8 cellular contexts compared by ENCODE assay signal in the genomic region with DNA sequence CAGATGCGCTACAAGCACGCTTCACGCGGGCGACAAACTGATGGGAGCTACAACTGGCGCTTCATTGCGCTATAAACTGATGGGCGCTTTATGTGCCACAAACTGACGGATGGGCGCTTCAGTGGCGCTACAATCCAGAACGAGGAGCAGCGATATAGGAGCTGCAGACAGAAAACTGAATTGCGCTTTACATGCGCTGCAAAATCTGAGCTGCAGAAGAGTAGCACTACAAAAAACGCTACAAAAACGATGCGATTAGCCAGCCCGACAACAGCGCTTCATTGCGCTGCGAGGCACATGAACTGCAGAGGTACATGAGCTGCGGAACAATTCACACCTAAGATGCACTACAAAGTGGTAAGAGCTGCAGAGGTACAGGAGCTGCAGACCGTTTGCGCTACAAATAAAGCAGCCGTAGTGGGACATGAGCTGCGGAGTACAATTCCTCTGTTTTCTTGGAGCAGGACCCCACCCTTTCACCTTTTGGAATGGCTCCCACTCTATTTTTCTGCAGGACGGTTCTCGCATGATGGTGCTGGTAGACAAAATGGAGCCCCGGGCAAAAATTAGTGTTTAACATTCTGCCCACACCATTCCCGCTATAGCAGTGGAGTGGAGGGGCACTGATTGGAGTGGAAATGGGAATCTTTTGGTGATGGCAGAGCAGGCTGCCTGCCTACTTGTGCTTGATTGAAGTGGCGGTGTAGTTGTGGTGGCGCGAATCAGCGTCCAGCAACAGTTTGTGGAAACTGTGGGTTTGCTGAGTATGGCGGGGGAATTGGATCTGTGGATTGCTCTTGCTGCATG. TPM values are rescaled to one million over a fixed set of nuclear protein-coding genes. Genes with fewer than 3 reads are reported as not detected.
DNase-seq lines count a peak whose midpoint lies in the region; ATAC-seq and TF ChIP-seq lines count a peak whose summit lies in the region.

No MANE protein-coding gene starts in this region.

- H3K27me3 ChIP-seq in cardiac muscle cell: peaks cover 12% of the 10 kb centered on the region
- H3K27me3 ChIP-seq in Panc1 (ENCODE audit: control insufficient read depth, insufficient read depth, low read length): no peaks in the 10 kb centered on the region
- no peaks in the 10 kb centered on the region for H3K27me3 ChIP-seq in brain microvascular endothelial cell (replicated peaks)

- CTCF ChIA-PET in Panc1 (lab: Charles Lee): no interaction called here

- DNase-seq in cardiac muscle cell (ENCODE audit: low read depth in 1 of 2, low spot score in 1 of 2): peak; percentile 33 to 47
- no peak for DNase-seq in left cardiac atrium
- DNase-seq in Panc1 (ENCODE audit: low read depth, low spot score): no peak
- peak; percentile 38 for DNase-seq in brain microvascular endothelial cell
- peak; percentile 61 for DNase-seq in left kidney (ENCODE audit: low read depth, low spot score)
- DNase-seq in stimulated activated naive CD4-positive, alpha-beta T cell (lab: John Stamatoyannopoulos, UW): peak in 4 of 6 experiments; percentile 13 to 67 (median 39)
- no peak for DNase-seq in T-helper 9 cell

- no TSS peak for BruUV-seq in Panc1 (replicated peaks; lab: Mats Ljungman, UMichigan)

- intact Hi-C loops in left cardiac atrium (cut with DNase I) (loop anchor here (10.0 kb wide), 1 partner anchor 202 kb away; no protein-coding TSS in a partner anchor), Panc1 (cut with micrococcal nuclease; ENCODE audit: unreplicated experiment) (loop anchor here (5.0 kb wide), 1 partner anchor 210 kb away; no protein-coding TSS in a partner anchor)

- POLR2A ChIA-PET in Panc1 (lab: Charles Lee): interaction anchor here (0.6 kb wide), 1 partner anchor 160 kb away, joined by 6 read pairs; no protein-coding TSS in a partner anchor

- H3K36me3 ChIP-seq in cardiac muscle cell (no peaks in the 10 kb centered on the region), Panc1 (ENCODE audit: control insufficient read depth, insufficient read depth, low read length) (no peaks in the 10 kb centered on the region), brain microvascular endothelial cell (replicated peaks) (no peaks in the 10 kb centered on the region)

- in situ Hi-C loops in Panc1 (cut with HindIII; ENCODE audit: low pct_unique_long_range_greater_than_20kb, low sequenced_read_pairs): no loop called here
- in situ Hi-C loops in brain microvascular endothelial cell (cut with HindIII; ENCODE audit: low pct_ligation_motif_present, low sequenced_read_pairs): no loop called here

- ATAC-seq in left cardiac atrium: no peak
- peak; percentile 2; the same call in 1 of the 2 replicates for ATAC-seq in Panc1
- ATAC-seq in HG02840 (IDR thresholded peaks at IDR 0.05; ENCODE audit: low FRiP score, unreplicated experiment): no peak

- H3K4me1 ChIP-seq in cardiac muscle cell (ENCODE audit: low read depth) (peaks cover 3% of the 10 kb centered on the region), Panc1 (ENCODE audit: control insufficient read depth, insufficient read depth, low read length) (peaks cover 5% of the 10 kb centered on the region; the same call in 1 of the 2 replicates)

- H3K27ac ChIP-seq in cardiac muscle cell (peak overlapping the region; percentile 65), Panc1 (ENCODE audit: low read length) (peak overlapping the region; percentile 66; the same call in 1 of the 2 replicates), brain microvascular endothelial cell (no peak overlapping the region)

- no peak for TF ChIP-seq CTCF in cardiac muscle cell (IDR thresholded peaks at IDR 0.05; ENCODE audit: low read depth, low read length)
- no peak for TF ChIP-seq CTCF in Panc1 (IDR thresholded peaks at IDR 0.05)
- TF ChIP-seq CTCF in brain microvascular endothelial cell (IDR thresholded peaks at IDR 0.05; ENCODE audit: low read depth, low read length, missing control alignments): peak; percentile 3

- H3K4me3 ChIP-seq in cardiac muscle cell: peak overlapping the region; percentile 51
- H3K4me3 ChIP-seq in Panc1 (ENCODE audit: low read depth in 2 of 2, low read length in 2 of 2): peak overlapping the region; percentile 66 to 88
- H3K4me3 ChIP-seq in brain microvascular endothelial cell (ENCODE audit: low read depth, low read length): peak overlapping the region; percentile 76

- H3K9me3 ChIP-seq in cardiac muscle cell (ENCODE audit: low read depth): no peaks in the 10 kb centered on the region
- no peaks in the 10 kb centered on the region for H3K9me3 ChIP-seq in Panc1 (ENCODE audit: control insufficient read depth, insufficient read depth, low read depth, low read length)

RNA-seq across cellular contexts. Expression of a gene that starts 1.2 kb away (rescaled TPM):
- total RNA-seq in cardiac muscle cell (48.8 and 58.8 TPM in 2 replicates), left cardiac atrium (10 to 100 TPM; 40.7 to 42.9 TPM), Panc1 (2021; ENCODE audit: unreplicated experiment) (32.0 TPM)
- polyA plus RNA-seq in cardiac muscle cell: 65.0 and 105 TPM in 2 replicates
- polyA plus RNA-seq in Panc1 (2012; ENCODE audit: insufficient read length): 36.6 TPM

Comparison
In these comparisons a context has a peak if more than half of its experiments do, and no peak if none do; other contexts are left out.
1. DNase-seq: peak in cardiac muscle cell (2 of 2), brain microvascular endothelial cell (single experiment), left kidney (single experiment) and stimulated activated naive CD4-positive, alpha-beta T cell (4 of 6); none in left cardiac atrium (single experiment), Panc1 (single experiment) and T-helper 9 cell (single experiment).
2. Peak in every context shown above with its lines, with median percentiles within 50 percentile points of each other: H3K4me3 ChIP-seq.